10 cellular contexts compared by ENCODE assay signal in genomic region chr7:100132126-100132525, GRCh38. TPM values are rescaled to one million over a fixed set of nuclear protein-coding genes. Genes with fewer than 3 reads are reported as not detected.
DNase-seq lines count a peak whose midpoint lies in the region; ATAC-seq, FAIRE-seq and TF ChIP-seq lines count a peak whose summit lies in the region.
"Had no signal": no experiment of that assay in that cellular context is flagged by ENCODE, and none has a peak within 500 bp of the region (broad histone marks: within the 10 kb centered on the region; RNA-seq: fewer than 3 reads in every experiment).

No MANE protein-coding gene starts in this region.

- no peak overlapping the region for H3K9ac ChIP-seq in K562 (ENCODE audit: insufficient read depth in 1 of 2, low read depth in 2 of 2, low read length in 2 of 2)
- H3K9ac ChIP-seq: GM23248 had no signal

- no peaks in the 10 kb centered on the region for H4K20me1 ChIP-seq in K562 (replicated peaks; ENCODE audit: control insufficient read depth, insufficient read depth, low read length)

- no peaks in the 10 kb centered on the region for H3K9me3 ChIP-seq in K562 (replicated peaks; ENCODE audit: control insufficient read depth, insufficient read depth, low read depth, low read length)
- H3K9me3 ChIP-seq: Peyer's patch had no signal

- no peak for TF ChIP-seq EP300 in K562 (IDR thresholded peaks at IDR 0.05; ENCODE audit: low read length)

- peak overlapping the region; percentile 47; the same call in 1 of the 2 replicates for H3K4me2 ChIP-seq in K562 (ENCODE audit: insufficient read depth, low read length)

- no peak for TF ChIP-seq RAD21 in K562 (CRISPR knock-in tag; conservative IDR thresholded peaks at IDR 0.05 in 1 of 2, IDR thresholded peaks at IDR 0.05 in 1 of 2)

- POLR2A ChIA-PET in K562 (lab: Yijun Ruan, JAX), result interaction anchor here (0.7 to 3.8 kb wide), 7 partner anchors 10 to 297 kb away, joined by 3 to 13 read pairs (median 3); partner anchors contain the start of genes GPC2, LAMTOR4 and MEPCE

- intact Hi-C loops in left ventricle myocardium superior (cut with micrococcal nuclease) (no loop called here), Right ventricle myocardium superior (cut with DNase I) (loop anchor here (10.0 kb wide), 1 partner anchor 83 kb away; the partner anchor contains the start of gene PVRIG), K562 (cut with micrococcal nuclease) (loop anchor here (1.0 to 2.0 kb wide), 4 partner anchors 57 to 275 kb away; no protein-coding TSS in a partner anchor), sciatic nerve (cut with DNase I) (loop anchor here (10.0 kb wide), 1 partner anchor 73 kb away; no protein-coding TSS in a partner anchor)

- WGBS in K562 (ENCODE audit: insufficient coverage, low coverage, missing lambda C conversion rate), result 35% methylated on average over 7 of the region's 7 CpGs

- no peak overlapping the region for H3K4me3 ChIP-seq in K562

- no peaks in the 10 kb centered on the region for H3K36me3 ChIP-seq in K562 (ENCODE audit: control insufficient read depth, insufficient read depth, low read length)
- H3K36me3 ChIP-seq: Peyer's patch had no signal

- DNase-seq in left ventricle myocardium superior, result peak; percentile 12
- DNase-seq in Right ventricle myocardium superior, result no peak
- DNase-seq in NCI-H524 treated with DMSO at 0.1 percent for 48 hours (lab: John Stamatoyannopoulos, UW), result peak; percentile 20
- no peak for DNase-seq in K562 (ENCODE audit: extremely low read depth in 1 of 4, low spot score in 3 of 4)
- DNase-seq in sciatic nerve (ENCODE audit: low spot score), result no peak
- no peak for DNase-seq in ACHN

- peaks cover 11 to 16% of the 10 kb centered on the region in 2 experiments for H3K4me1 ChIP-seq in K562 (replicated peaks in 1 of 2; ENCODE audit: control insufficient read depth in 2 of 2, insufficient read depth in 2 of 2, low read length in 2 of 2)

- no peaks in the 10 kb centered on the region for H3K9me1 ChIP-seq in K562 (ENCODE audit: control insufficient read depth, insufficient read depth, low read length)

- ATAC-seq in left ventricle myocardium superior (no peak), Right ventricle myocardium superior (ENCODE audit: poor library complexity) (no peak), K562 (peak; percentile 1; the same call in 1 of the 3 replicates), esophagus mucosa (no peak), sciatic nerve (no peak), GM19455 (IDR thresholded peaks at IDR 0.05; ENCODE audit: unreplicated experiment) (no peak)

- no TSS peak for BruUV-seq in K562 (replicated peaks; lab: Mats Ljungman, UMichigan)

- CTCF ChIA-PET in K562 (lab: Yijun Ruan, JAX; ENCODE audit: low intra/inter-chr PET ratio), result interaction anchor here (0.6 to 4.8 kb wide), 8 partner anchors 77 to 289 kb away, joined by 3 to 54 read pairs (median 4); no protein-coding TSS in a partner anchor

- in situ Hi-C loops in K562 (cut with MboI) (loop anchor here (5.0 kb wide), 2 partner anchors 80 to 215 kb away; no protein-coding TSS in a partner anchor), ACHN (cut with HindIII; ENCODE audit: low pct_ligation_motif_present, low pct_unique_long_range_greater_than_20kb, low sequenced_read_pairs) (no loop called here)

- peaks cover 3% of the 10 kb centered on the region; the same call in 2 of the 3 replicates for H3K79me2 ChIP-seq in K562 (ENCODE audit: control insufficient read depth, insufficient read depth, low read length)

- H2AFZ ChIP-seq in K562 (ENCODE audit: low read depth, low read length), result 0 out of 2 replicates have a peak overlapping the region, but pooled peaks have one; percentile 61

- no peak overlapping the region for H3K27ac ChIP-seq in K562 (ENCODE audit: extremely low read depth, low read depth, low read length)
- H3K27ac ChIP-seq: GM23248, Peyer's patch had no signal

- TF ChIP-seq POLR2A in K562 (conservative IDR thresholded peaks at IDR 0.05), result no peak

- H3K27me3 ChIP-seq in K562 (ENCODE audit: control insufficient read depth in 2 of 2, insufficient read depth in 2 of 2, low read length in 2 of 2), result no peaks in the 10 kb centered on the region; a peak in 2 of 5 replicates
- H3K27me3 ChIP-seq: Peyer's patch had no signal

- TF ChIP-seq CTCF in K562 (IDR thresholded peaks at IDR 0.05 in 2 of 3, conservative IDR thresholded peaks at IDR 0.05 in 1 of 3; ENCODE audit: insufficient read depth in 2 of 3, low read depth in 1 of 3, low read length in 3 of 3), result no peak

- no peak for FAIRE-seq in K562 (lab: Jason Lieb, UNC)

RNA-seq across cellular contexts. Expression of gene MBLAC1, which starts 5.4 kb away (rescaled TPM):
- total RNA-seq in left ventricle myocardium superior (2.8 TPM), Right ventricle myocardium superior (2.6 TPM), K562 (2014; rRNA removed) (2.9 and 4.4 TPM in 2 replicates), K562 (2014; rRNA removed; fragmentation: Illumina TruSeq; extraction: Trizol) (0.36 and 0.48 TPM in 2 replicates), K562 (2015; rRNA removed; fragmentation: Illumina TruSeq; extraction: Trizol) (0.98 TPM in 2 replicates), K562 (2021) (2.1 and 3.1 TPM in 2 replicates), esophagus mucosa (1.7 TPM), sciatic nerve (2.5 TPM)
- total RNA-seq in K562 (2011; cell fraction: chromatin; rRNA removed; ENCODE audit: low replicate concordance), result 0.56 and 1.9 TPM in 2 replicates
- total RNA-seq in K562 (2011; cell fraction: nucleolus; rRNA removed), result 2.0 and 2.1 TPM in 2 replicates
- 1.6 and 2.3 TPM in 2 replicates for total RNA-seq in K562 (2011; cell fraction: nucleoplasm; rRNA removed)
- polyA plus RNA-seq in K562 (2011; rRNA removed) (0.52 and 0.54 TPM in 2 replicates), K562 (2014; fragmentation: Illumina TruSeq; extraction: Trizol) (0.21 and 0.69 TPM in 2 replicates), K562 (2014; fragmentation: Nextera tagmentation; extraction: Ambion mirVana) (under 1 TPM; 0.03 TPM), K562 (2014; rRNA removed) (1.6 and 2.3 TPM in 2 replicates)
- 0.50 and 2.0 TPM in 2 replicates for polyA plus RNA-seq in K562 (2011; cell fraction: cytosol; rRNA removed)
- 0.69 and 1.1 TPM in 2 replicates for polyA plus RNA-seq in K562 (2011; cell fraction: nucleus; rRNA removed)
- polyA plus RNA-seq in K562 (2012), result 1.3 and 1.5 TPM in 2 replicates
- 0.15 TPM in 1 of 2 replicates, not detected in the other for polyA minus RNA-seq in K562 (2011; rRNA and poly(A)+ RNA removed)
- 0.95 TPM in 1 of 2 replicates, not detected in the other for polyA minus RNA-seq in K562 (2011; cell fraction: cytosol; rRNA and poly(A)+ RNA removed)
- 0.54 and 1.1 TPM in 2 replicates for polyA minus RNA-seq in K562 (2011; cell fraction: nucleus; rRNA and poly(A)+ RNA removed)

RNA-seq across cellular contexts. Expression of gene CNPY4, which starts 12.7 kb away (rescaled TPM):
- total RNA-seq in left ventricle myocardium superior, result 10.8 TPM
- 9.5 TPM for total RNA-seq in Right ventricle myocardium superior
- total RNA-seq in K562 (2011; cell fraction: chromatin; rRNA removed; ENCODE audit: low replicate concordance), result 6.2 and 14.1 TPM in 2 replicates
- total RNA-seq in K562 (2011; cell fraction: nucleolus; rRNA removed), result 10.7 and 14.8 TPM in 2 replicates
- total RNA-seq in K562 (2011; cell fraction: nucleoplasm; rRNA removed), result 13.4 and 13.9 TPM in 2 replicates
- total RNA-seq in K562 (2014; rRNA removed), result 5.9 and 7.6 TPM in 2 replicates
- total RNA-seq in K562 (2014; rRNA removed; fragmentation: Illumina TruSeq; extraction: Trizol), result 7.7 and 9.2 TPM in 2 replicates
- 10.2 and 11.2 TPM in 2 replicates for total RNA-seq in K562 (2015; rRNA removed; fragmentation: Illumina TruSeq; extraction: Trizol)
- 5.1 and 5.5 TPM in 2 replicates for total RNA-seq in K562 (2021)
- polyA plus RNA-seq in K562 (2011; rRNA removed), result 4.9 and 7.0 TPM in 2 replicates
- polyA plus RNA-seq in K562 (2011; cell fraction: cytosol; rRNA removed), result 3.9 and 5.4 TPM in 2 replicates
- 6.1 and 11.1 TPM in 2 replicates for polyA plus RNA-seq in K562 (2011; cell fraction: nucleus; rRNA removed)
- polyA plus RNA-seq in K562 (2012), result 6.5 and 8.9 TPM in 2 replicates
- 6.4 and 8.6 TPM in 2 replicates for polyA plus RNA-seq in K562 (2014; fragmentation: Illumina TruSeq; extraction: Trizol)
- polyA plus RNA-seq in K562 (2014; fragmentation: Nextera tagmentation; extraction: Ambion mirVana), result 1 to 10 TPM; 1.9 to 6.3 TPM
- 6.3 and 7.0 TPM in 2 replicates for polyA plus RNA-seq in K562 (2014; rRNA removed)
- polyA minus RNA-seq in K562 (2011; rRNA and poly(A)+ RNA removed), result 2.8 and 5.5 TPM in 2 replicates
- 2.7 TPM in 1 of 2 replicates, not detected in the other for polyA minus RNA-seq in K562 (2011; cell fraction: cytosol; rRNA and poly(A)+ RNA removed)
- polyA minus RNA-seq in K562 (2011; cell fraction: nucleus; rRNA and poly(A)+ RNA removed), result 3.3 and 3.5 TPM in 2 replicates
- 3.4 TPM for total RNA-seq in esophagus mucosa
- 21.1 TPM for total RNA-seq in sciatic nerve

RNA-seq across cellular contexts. Expression of gene TAF6, which starts 13.0 kb away (rescaled TPM):
- total RNA-seq in left ventricle myocardium superior, result 31.9 TPM
- total RNA-seq in Right ventricle myocardium superior, result 35.8 TPM
- total RNA-seq in K562 (2011; cell fraction: chromatin; rRNA removed; ENCODE audit: low replicate concordance), result 80.0 and 157 TPM in 2 replicates
- 79.9 and 81.2 TPM in 2 replicates for total RNA-seq in K562 (2011; cell fraction: nucleolus; rRNA removed)
- 59.5 and 72.2 TPM in 2 replicates for total RNA-seq in K562 (2011; cell fraction: nucleoplasm; rRNA removed)
- total RNA-seq in K562 (2014; rRNA removed), result 21.3 and 36.4 TPM in 2 replicates
- total RNA-seq in K562 (2014; rRNA removed; fragmentation: Illumina TruSeq; extraction: Trizol), result 16.1 and 22.2 TPM in 2 replicates
- 17.9 and 21.5 TPM in 2 replicates for total RNA-seq in K562 (2015; rRNA removed; fragmentation: Illumina TruSeq; extraction: Trizol)
- 74.2 and 78.7 TPM in 2 replicates for total RNA-seq in K562 (2021)
- 12.3 and 21.4 TPM in 2 replicates for polyA plus RNA-seq in K562 (2011; rRNA removed)
- polyA plus RNA-seq in K562 (2011; cell fraction: cytosol; rRNA removed), result 9.2 and 16.8 TPM in 2 replicates
- 43.8 and 63.6 TPM in 2 replicates for polyA plus RNA-seq in K562 (2011; cell fraction: nucleus; rRNA removed)
- 63.2 and 72.6 TPM in 2 replicates for polyA plus RNA-seq in K562 (2012)
- polyA plus RNA-seq in K562 (2014; fragmentation: Illumina TruSeq; extraction: Trizol), result 59.4 and 68.1 TPM in 2 replicates
- polyA plus RNA-seq in K562 (2014; fragmentation: Nextera tagmentation; extraction: Ambion mirVana), result under 1 TPM; 0.78 to 0.83 TPM
- 33.1 and 43.1 TPM in 2 replicates for polyA plus RNA-seq in K562 (2014; rRNA removed)
- 12.3 and 15.9 TPM in 2 replicates for polyA minus RNA-seq in K562 (2011; rRNA and poly(A)+ RNA removed)
- polyA minus RNA-seq in K562 (2011; cell fraction: cytosol; rRNA and poly(A)+ RNA removed), result 23.7 and 37.7 TPM in 2 replicates
- polyA minus RNA-seq in K562 (2011; cell fraction: nucleus; rRNA and poly(A)+ RNA removed), result 15.6 and 19.7 TPM in 2 replicates
- 23.3 TPM for total RNA-seq in esophagus mucosa
- 30.6 TPM for total RNA-seq in sciatic nerve

RNA-seq across cellular contexts. Expression of gene LAMTOR4, which starts 16.6 kb away (rescaled TPM):
- total RNA-seq in left ventricle myocardium superior (104 TPM), Right ventricle myocardium superior (121 TPM), K562 (2014; rRNA removed) (231 and 275 TPM in 2 replicates), K562 (2014; rRNA removed; fragmentation: Illumina TruSeq; extraction: Trizol) (52.6 and 79.6 TPM in 2 replicates), K562 (2015; rRNA removed; fragmentation: Illumina TruSeq; extraction: Trizol) (139 and 152 TPM in 2 replicates), K562 (2021) (183 and 195 TPM in 2 replicates), esophagus mucosa (71.1 TPM), sciatic nerve (114 TPM)
- 44.1 and 100 TPM in 2 replicates for total RNA-seq in K562 (2011; cell fraction: chromatin; rRNA removed; ENCODE audit: low replicate concordance)
- 87.9 and 91.2 TPM in 2 replicates for total RNA-seq in K562 (2011; cell fraction: nucleolus; rRNA removed)
- 91.3 and 109 TPM in 2 replicates for total RNA-seq in K562 (2011; cell fraction: nucleoplasm; rRNA removed)
- polyA plus RNA-seq in K562 (2011; rRNA removed) (154 and 162 TPM in 2 replicates), K562 (2014; fragmentation: Illumina TruSeq; extraction: Trizol) (114 and 145 TPM in 2 replicates), K562 (2014; fragmentation: Nextera tagmentation; extraction: Ambion mirVana) (100 to 1,000 TPM; 206 to 314 TPM), K562 (2014; rRNA removed) (299 and 307 TPM in 2 replicates)
- polyA plus RNA-seq in K562 (2011; cell fraction: cytosol; rRNA removed), result 371 and 576 TPM in 2 replicates
- polyA plus RNA-seq in K562 (2011; cell fraction: nucleus; rRNA removed), result 164 and 218 TPM in 2 replicates
- 237 and 248 TPM in 2 replicates for polyA plus RNA-seq in K562 (2012)
- 21.6 and 37.2 TPM in 2 replicates for polyA minus RNA-seq in K562 (2011; rRNA and poly(A)+ RNA removed)
- polyA minus RNA-seq in K562 (2011; cell fraction: cytosol; rRNA and poly(A)+ RNA removed), result 32.1 and 32.2 TPM in 2 replicates
- 19.7 and 21.4 TPM in 2 replicates for polyA minus RNA-seq in K562 (2011; cell fraction: nucleus; rRNA and poly(A)+ RNA removed)

RNA-seq across cellular contexts. Expression of gene TRAPPC14, which starts 26.4 kb away (rescaled TPM):
- total RNA-seq in left ventricle myocardium superior (6.8 TPM), Right ventricle myocardium superior (7.5 TPM), K562 (2014; rRNA removed) (25.6 and 27.1 TPM in 2 replicates), K562 (2014; rRNA removed; fragmentation: Illumina TruSeq; extraction: Trizol) (7.6 and 9.9 TPM in 2 replicates), K562 (2015; rRNA removed; fragmentation: Illumina TruSeq; extraction: Trizol) (17.4 and 18.2 TPM in 2 replicates), K562 (2021) (38.2 and 45.9 TPM in 2 replicates), esophagus mucosa (16.3 TPM), sciatic nerve (15.4 TPM)
- 86.1 and 225 TPM in 2 replicates for total RNA-seq in K562 (2011; cell fraction: chromatin; rRNA removed; ENCODE audit: low replicate concordance)
- total RNA-seq in K562 (2011; cell fraction: nucleolus; rRNA removed), result 123 and 132 TPM in 2 replicates
- 95.7 and 101 TPM in 2 replicates for total RNA-seq in K562 (2011; cell fraction: nucleoplasm; rRNA removed)
- polyA plus RNA-seq in K562 (2011; rRNA removed) (5.4 and 12.1 TPM in 2 replicates), K562 (2014; fragmentation: Illumina TruSeq; extraction: Trizol) (20.5 and 29.3 TPM in 2 replicates), K562 (2014; fragmentation: Nextera tagmentation; extraction: Ambion mirVana) (under 1 TPM; 0.42 to 0.55 TPM), K562 (2014; rRNA removed) (27.9 and 43.8 TPM in 2 replicates)
- polyA plus RNA-seq in K562 (2011; cell fraction: cytosol; rRNA removed), result 7.4 and 10.1 TPM in 2 replicates
- 91.6 and 168 TPM in 2 replicates for polyA plus RNA-seq in K562 (2011; cell fraction: nucleus; rRNA removed)
- 26.9 and 43.9 TPM in 2 replicates for polyA plus RNA-seq in K562 (2012)
- polyA minus RNA-seq in K562 (2011; rRNA and poly(A)+ RNA removed), result 4.9 and 6.1 TPM in 2 replicates
- polyA minus RNA-seq in K562 (2011; cell fraction: cytosol; rRNA and poly(A)+ RNA removed), result 6.9 and 7.9 TPM in 2 replicates
- polyA minus RNA-seq in K562 (2011; cell fraction: nucleus; rRNA and poly(A)+ RNA removed), result 41.7 and 45.6 TPM in 2 replicates

Comparison
In these comparisons a context has a peak if more than half of its experiments do, and no peak if none do; other contexts are left out.
1. DNase-seq: peak in left ventricle myocardium superior (single experiment) and NCI-H524 treated with DMSO at 0.1 percent for 48 hours (single experiment); none in Right ventricle myocardium superior (single experiment), K562 (0 of 4), sciatic nerve (single experiment) and ACHN (single experiment).